16 cellular contexts compared by ENCODE assay signal in genomic region chrX:8849945-8850344, GRCh38. TPM values are rescaled to one million over a fixed set of nuclear protein-coding genes. Genes with fewer than 3 reads are reported as not detected.
A peak's percentile ranks its signal among the peaks of the same experiment; 100 is the strongest.
DNase-seq lines count a peak whose midpoint lies in the region; ATAC-seq, FAIRE-seq and TF ChIP-seq lines count a peak whose summit lies in the region.
"Had no signal": no experiment of that assay in that cellular context is flagged by ENCODE, and none has a peak within 500 bp of the region (broad histone marks: within the 10 kb centered on the region; RNA-seq: fewer than 3 reads in every experiment).

No MANE protein-coding gene starts in this region.

- H4K20me1 ChIP-seq in PC-9 (ENCODE audit: insufficient read depth) = no peaks in the 10 kb centered on the region

- CTCF ChIA-PET in PC-9 (lab: Charles Lee) = no interaction called here

- intact Hi-C loops in PC-9 (cut with micrococcal nuclease; ENCODE audit: unreplicated experiment) = no loop called here
- intact Hi-C loops in lower leg skin (cut with DNase I; ENCODE audit: low total_unique reads) = no loop called here

- H3K4me2 ChIP-seq in PC-9 = peak overlapping the region; percentile 81

- H3K79me2 ChIP-seq in PC-9 (ENCODE audit: low read depth) = no peaks in the 10 kb centered on the region

- no peaks in the 10 kb centered on the region; the same call in 1 of the 2 replicates for H3K9me3 ChIP-seq in PC-9 (ENCODE audit: insufficient read depth, low read depth)

- H3F3A ChIP-seq in PC-9 (ENCODE audit: insufficient read depth, low read depth) = peaks cover 42% of the 10 kb centered on the region

- no peaks in the 10 kb centered on the region for H3K27me3 ChIP-seq in PC-9 (ENCODE audit: insufficient read depth, low read depth)

- H2AFZ ChIP-seq in PC-9 = no peak overlapping the region

- peaks cover 4% of the 10 kb centered on the region; the same call in 1 of the 2 replicates for H3K36me3 ChIP-seq in PC-9 (ENCODE audit: low read depth)

- H3K4me1 ChIP-seq in PC-9 (replicated peaks; ENCODE audit: insufficient read depth) = peaks cover 53% of the 10 kb centered on the region

- TF ChIP-seq CTCF in PC-9 (conservative IDR thresholded peaks at IDR 0.05) (no peak), lower leg skin (IDR thresholded peaks at IDR 0.05) (no peak)

- TF ChIP-seq POLR2A in lower leg skin (IDR thresholded peaks at IDR 0.05) (no peak), GM18505 (IDR thresholded peaks at IDR 0.05; ENCODE audit: borderline replicate concordance, extremely low read depth, insufficient read depth, insufficient read length) (no peak)

- ATAC-seq in GM21576 (IDR thresholded peaks at IDR 0.05; ENCODE audit: unreplicated experiment) (peak; percentile 56), GM18505 (IDR thresholded peaks at IDR 0.05; ENCODE audit: unreplicated experiment) (no peak)
- ATAC-seq: activated CD4-positive, CD25-positive, alpha-beta regulatory T cell treated with anti-CD3 and anti-CD28 coated beads, Interleukin-2, amount 50 U/mL, for 24 hours had no signal

- POLR2A ChIA-PET in PC-9 (lab: Charles Lee; ENCODE audit: unreplicated experiment) = interaction anchor here (0.6 kb wide), 1 partner anchor 15 kb away, joined by 4 read pairs; no protein-coding TSS in a partner anchor

- no TSS peak for BruUV-seq in PC-9 (replicated peaks; lab: Mats Ljungman, UMichigan)

- peak overlapping the region; percentile 90 for H3K27ac ChIP-seq in PC-9

- peak; percentile 15 for DNase-seq in D341Med (ENCODE audit: low spot score)
- DNase-seq in PC-9 = peak in 1 of 2 experiments; percentile 34
- peak; percentile 14 for DNase-seq in iPS-NIHi11 (ENCODE audit: low spot score)
- no peak for DNase-seq in HTR-8/SVneo (ENCODE audit: insufficient read length, low spot score)
- DNase-seq in DMS153 (lab: John Stamatoyannopoulos, UW) = no peak
- DNase-seq in lower leg skin (ENCODE audit: low spot score in 2 of 2) = no peak
- DNase-seq: activated T-cell treated with anti-CD3 and anti-CD28 coated beads, Interleukin-2, amount 50 U/mL, for 48 hours; CD4-positive, CD25-positive, alpha-beta regulatory T cell; NCI-H510A treated with DMSO at 0.1 percent for 48 hours; posterior cingulate gyrus; stimulated activated CD4-positive, alpha-beta T cell treated with anti-CD3 and anti-CD28 coated beads, Interleukin-2, amount 100 ng/mL, for 24 hours; stimulated activated naive B cell treated with anti-CD40 and anti-IgM and Interleukin-4, amounts not matched to agents 10 μg/mL and 1 μg/mL and 100 μg/mL, for 72 hours had no signal

- H3K9me2 ChIP-seq in PC-9 (ENCODE audit: insufficient read depth) = no peaks in the 10 kb centered on the region

- FAIRE-seq in HTR-8/SVneo (lab: Jason Lieb, UNC) = no peak
- FAIRE-seq: astrocyte had no signal

- whole genome bisulfite sequencing in lower leg skin, 2 donors = 44 to 92% methylated on average over 2 of the region's 2 CpGs

- peak overlapping the region; percentile 11; the same call in 1 of the 2 replicates for H3K4me3 ChIP-seq in PC-9
- no peak overlapping the region for H3K4me3 ChIP-seq in lower leg skin (ENCODE audit: low read depth, poor library complexity, severe bottlenecking)

RNA-seq across cellular contexts. Expression of gene FAM9A, which starts 48.8 kb away (rescaled TPM):
- total RNA-seq in PC-9 (2021) (not detected in 2 replicates), lower leg skin (not detected)
- total RNA-seq: astrocyte; CD4-positive, CD25-positive, alpha-beta regulatory T cell had no signal

Comparison
In these comparisons a context has a peak if more than half of its experiments do, and no peak if none do; other contexts are left out.
1. DNase-seq: peak in D341Med (single experiment) and iPS-NIHi11 (single experiment); none in HTR-8/SVneo (single experiment), DMS153 (single experiment) and lower leg skin (0 of 2).